In genomic region chr16:634996-635395, GRCh38 we compare ENCODE assay signal across 1 cellular context.
TF ChIP-seq lines count a peak whose summit lies in the region.

No MANE protein-coding gene starts in this region.

TF ChIP-seq in K562, 482 proteins besides CTCF, POLR2A, EP300 and RAD21:
- no peak for TF ChIP-seq ZNF239 (CRISPR knock-in tag; IDR thresholded peaks at IDR 0.05)
- TF ChIP-seq ZNF592 (IDR thresholded peaks at IDR 0.05): no peak
- TF ChIP-seq CLOCK (CRISPR knock-in tag; IDR thresholded peaks at IDR 0.05; ENCODE audit: borderline replicate concordance): no peak
- TF ChIP-seq NR4A1 (CRISPR knock-in tag; IDR thresholded peaks at IDR 0.05): no peak
- no peak for TF ChIP-seq NR4A1 (tag; IDR thresholded peaks at IDR 0.05)
- TF ChIP-seq ZNF354B (CRISPR knock-in tag; IDR thresholded peaks at IDR 0.05): no peak
- no peak for TF ChIP-seq BHLHE40 (IDR thresholded peaks at IDR 0.05; ENCODE audit: low read length)
- no peak for TF ChIP-seq ZC3H4 (CRISPR knock-in tag; IDR thresholded peaks at IDR 0.05; ENCODE audit: borderline replicate concordance)
- TF ChIP-seq STAT5B (CRISPR knock-in tag; IDR thresholded peaks at IDR 0.05): no peak
- no peak for TF ChIP-seq SLC30A9 (CRISPR knock-in tag; IDR thresholded peaks at IDR 0.05)
- no peak for TF ChIP-seq GATAD2A (IDR thresholded peaks at IDR 0.05)
- TF ChIP-seq ZNF780A (CRISPR knock-in tag; IDR thresholded peaks at IDR 0.05): no peak
